In the genomic region with DNA sequence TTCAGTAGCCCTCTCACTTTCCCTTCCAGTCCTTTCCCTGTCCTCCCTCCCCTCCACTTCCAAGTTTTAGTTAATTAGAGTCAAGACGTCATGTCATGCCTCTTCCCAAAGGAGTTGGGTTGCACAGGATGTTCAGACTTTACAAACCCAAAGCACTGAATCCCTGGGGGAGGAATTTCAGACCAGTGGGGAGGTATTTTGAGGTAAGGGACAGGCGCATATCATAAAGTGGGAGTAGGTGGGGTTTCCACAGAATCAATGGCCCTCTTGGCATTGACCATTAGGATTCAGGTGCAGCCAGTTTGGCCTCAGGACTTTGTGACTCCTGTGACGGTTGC, we compare ENCODE assay signal across 8 cellular contexts. TPM values are rescaled to one million over a fixed set of nuclear protein-coding genes. Genes with fewer than 3 reads are reported as not detected.
DNase-seq lines count a peak whose midpoint lies in the region; ATAC-seq, FAIRE-seq and TF ChIP-seq lines count a peak whose summit lies in the region.

No MANE protein-coding gene starts in this region.

- POLR2A ChIA-PET in H1 (lab: Charles Lee; ENCODE audit: partially characterized antibody), result interaction anchor here (1.2 to 11.4 kb wide), 14 partner anchors 9 to 177 kb away, joined by 3 to 138 read pairs (median 10); a partner anchor contains a TSS

- H3K79me2 ChIP-seq in H1 (ENCODE audit: control insufficient read depth in 1 of 2, insufficient read depth in 2 of 2, low read length in 2 of 2), result peaks cover 0 to 12% of the 10 kb centered on the region in 2 experiments; a peak in 1 of 4 replicates

- peak overlapping the region; percentile 98; the same call in 1 of the 2 replicates for H4K8ac ChIP-seq in H1 (ENCODE audit: extremely low read depth, insufficient read depth, low read length)

- no peak overlapping the region for H2BK20ac ChIP-seq in H1 (ENCODE audit: low read length)

- no peaks in the 10 kb centered on the region for H3K79me1 ChIP-seq in H1 (ENCODE audit: low read depth, low read length)

- peak overlapping the region; percentile 99; the same call in 1 of the 2 replicates for H2AFZ ChIP-seq in H1 (ENCODE audit: low read length)

- H2BK12ac ChIP-seq in H1 (ENCODE audit: low read depth, low read length), result peak overlapping the region; percentile 69; the same call in 1 of the 2 replicates

- WGBS in H1 (ENCODE audit: extremely low coverage in 1 of 2, insufficient coverage in 1 of 2, insufficient read length in 1 of 2, insufficient replicate concordance in 2 of 2, low coverage in 1 of 2, low lambda C conversion rate in 2 of 2, missing lambda C conversion rate in 1 of 2), 2 experiments, result 53% methylated on average over 3 of the region's 3 CpGs; no CpG with 5 or more reads in 1 of the 2 experiments

- H3K23me2 ChIP-seq in H1 (ENCODE audit: low read depth, low read length), result peaks cover 11% of the 10 kb centered on the region

- H3K4ac ChIP-seq in H1 (replicated peaks; ENCODE audit: insufficient read length, low read depth, low read length), result peak overlapping the region; percentile 63

- H3K14ac ChIP-seq in H1 (ENCODE audit: insufficient read length), result no peak overlapping the region

- peak overlapping the region; percentile 98 for H3K18ac ChIP-seq in H1 (ENCODE audit: extremely low read depth, low read length)

- peaks cover 20% of the 10 kb centered on the region for H3K4me1 Mint-ChIP-seq in neural crest cell

- ATAC-seq in HG03025 (IDR thresholded peaks at IDR 0.05; ENCODE audit: low FRiP score, unreplicated experiment), result no peak

- peak overlapping the region; percentile 50 for H4K91ac ChIP-seq in H1 (replicated peaks; ENCODE audit: insufficient read length, low read length)

- no peak for TF ChIP-seq EP300 in H1 (IDR thresholded peaks at IDR 0.05; ENCODE audit: borderline replicate concordance in 1 of 2, low read depth in 2 of 2, low read length in 2 of 2)

- H4K20me1 ChIP-seq in BLaER1, result no peaks in the 10 kb centered on the region
- H4K20me1 ChIP-seq in H1 (replicated peaks in 1 of 2; ENCODE audit: control insufficient read depth in 1 of 2, insufficient read depth in 2 of 2, low read length in 2 of 2), result peaks cover 0 to 3% of the 10 kb centered on the region in 2 experiments

- peak overlapping the region; percentile 96 for H4K5ac ChIP-seq in H1 (ENCODE audit: insufficient read length, low read depth, low read length)

- H3K4me3 ChIP-seq in BLaER1 (peak overlapping the region; percentile 77), NT2/D1 (ENCODE audit: insufficient read length, low read depth) (peak overlapping the region; percentile 97), H1 (ENCODE audit: extremely low read depth in 1 of 4, insufficient read depth in 2 of 4, low read depth in 3 of 4, low read length in 4 of 4) (peak overlapping the region; percentile 42 to 97 (median 93))

- no peak overlapping the region for H2AK5ac ChIP-seq in H1 (ENCODE audit: low read depth, low read length)

- no peak for TF ChIP-seq POLR2A in H1 (IDR thresholded peaks at IDR 0.05; ENCODE audit: control extremely low read depth in 1 of 2, low read depth in 2 of 2, low read length in 2 of 2)

- DNase-seq in NT2/D1 (ENCODE audit: low read depth, low spot score), result no peak
- no peak for DNase-seq in H1 (ENCODE audit: low read depth in 1 of 2, low spot score in 2 of 2)
- no peak for DNase-seq in neural crest cell (ENCODE audit: low read depth, low spot score)
- DNase-seq in SKM-1 (lab: John Stamatoyannopoulos, UW; ENCODE audit: unreplicated experiment), result no peak
- DNase-seq in DMS79 (lab: John Stamatoyannopoulos, UW), result no peak
- no peak for DNase-seq in NCI-H1105 treated with DMSO at 0.1 percent for 48 hours (lab: John Stamatoyannopoulos, UW)

- no peak for TF ChIP-seq CTCF in H1 (IDR thresholded peaks at IDR 0.05; ENCODE audit: control extremely low read depth in 1 of 3, insufficient read depth in 1 of 3, low read depth in 1 of 3, low read length in 3 of 3)
- no peak for TF ChIP-seq CTCF in neural crest cell (conservative IDR thresholded peaks at IDR 0.05)

- H3K9me3 ChIP-seq in BLaER1, result no peaks in the 10 kb centered on the region
- no peaks in the 10 kb centered on the region for H3K9me3 ChIP-seq in NT2/D1 (ENCODE audit: insufficient read depth, low read length)
- no peaks in the 10 kb centered on the region for H3K9me3 ChIP-seq in H1 (ENCODE audit: insufficient read depth in 2 of 2, low read depth in 1 of 2, low read length in 1 of 2)

- H2BK5ac ChIP-seq in H1 (ENCODE audit: low read depth, low read length), result peak overlapping the region; percentile 98

- H3K4me1 ChIP-seq in BLaER1, result peaks cover 26% of the 10 kb centered on the region
- H3K4me1 ChIP-seq in NT2/D1 (ENCODE audit: insufficient read depth, insufficient read length), result peaks cover 7% of the 10 kb centered on the region
- peaks cover 0 to 9% (median 0%) of the 10 kb centered on the region in 4 experiments; a peak in 4 of 7 replicates for H3K4me1 ChIP-seq in H1 (replicated peaks in 1 of 4; ENCODE audit: control insufficient read depth in 3 of 4, insufficient read depth in 4 of 4, low read length in 3 of 4)

- no peak for TF ChIP-seq RAD21 in H1 (IDR thresholded peaks at IDR 0.05 in 1 of 2, conservative IDR thresholded peaks at IDR 0.05 in 1 of 2; ENCODE audit: low read depth in 2 of 2, low read length in 2 of 2)

- H2BK120ac ChIP-seq in H1 (replicated peaks; ENCODE audit: low read depth, low read length), result peak overlapping the region; percentile 36

- no peaks in the 10 kb centered on the region for H3K27me3 ChIP-seq in BLaER1
- H3K27me3 ChIP-seq in NT2/D1 (ENCODE audit: insufficient read depth, insufficient read length), result no peaks in the 10 kb centered on the region
- H3K27me3 ChIP-seq in H1 (replicated peaks in 1 of 4; ENCODE audit: control insufficient read depth in 3 of 4, extremely low read depth in 1 of 4, insufficient read depth in 3 of 4, low read length in 3 of 4), result no peaks in the 10 kb centered on the region

- H3K9me3 Mint-ChIP-seq in neural crest cell, result no peaks in the 10 kb centered on the region

- no peaks in the 10 kb centered on the region for H3K36me3 Mint-ChIP-seq in neural crest cell (ENCODE audit: low read depth)

- H3K36me3 ChIP-seq in BLaER1 (peaks cover 31% of the 10 kb centered on the region), NT2/D1 (ENCODE audit: insufficient read depth, insufficient read length, low read length) (peaks cover 50% of the 10 kb centered on the region), H1 (ENCODE audit: control insufficient read depth in 2 of 4, insufficient read depth in 4 of 4, low read length in 3 of 4) (peaks cover 2 to 10% (median 5%) of the 10 kb centered on the region in 4 experiments)

- H3K23ac ChIP-seq in H1 (ENCODE audit: insufficient read length), result no peak overlapping the region

- H3K4me3 Mint-ChIP-seq in neural crest cell, result peak overlapping the region; percentile 100

- H3K27ac Mint-ChIP-seq in neural crest cell (ENCODE audit: unreplicated experiment), result peak overlapping the region; percentile 100

- H3K9ac ChIP-seq in BLaER1 (peak overlapping the region; percentile 93), NT2/D1 (ENCODE audit: insufficient read length, low read depth) (peak overlapping the region; percentile 98), H1 (replicated peaks in 1 of 4; ENCODE audit: extremely low read depth in 1 of 4, low read depth in 3 of 4, low read length in 3 of 4) (peak overlapping the region; percentile 54 to 95 (median 85))

- no peak overlapping the region for H3K56ac ChIP-seq in H1 (replicated peaks; ENCODE audit: insufficient read length, low read depth, low read length)

- no peak overlapping the region for H2BK15ac ChIP-seq in H1 (ENCODE audit: low read length)

- no peaks in the 10 kb centered on the region for H3K27me3 Mint-ChIP-seq in neural crest cell (ENCODE audit: low read depth)

- H3K27ac ChIP-seq in BLaER1 (peak overlapping the region; percentile 96), H1 (ENCODE audit: low read depth, low read length) (peak overlapping the region; percentile 96; the same call in 1 of the 2 replicates)

- CTCF ChIA-PET in H1 (lab: Charles Lee; ENCODE audit: partially characterized antibody), result interaction anchor here (0.9 to 10.9 kb wide), 9 partner anchors 11 to 204 kb away, joined by 3 to 127 read pairs (median 7); a partner anchor contains a TSS

- no peak for FAIRE-seq in H1 (lab: Jason Lieb, UNC)

- H3K4me2 ChIP-seq in BLaER1, result peak overlapping the region; percentile 98
- H3K4me2 ChIP-seq in H1 (ENCODE audit: insufficient read depth in 1 of 2, low read depth in 2 of 2, low read length in 2 of 2), result peak overlapping the region; percentile 70 to 80

RNA-seq across cellular contexts. Expression of a gene that starts 0.7 kb away (rescaled TPM):
- total RNA-seq in H1 (2021; fragmentation: NEBNext Ultra II Directional; extraction: Animal tissue kit (Norgen Biotek cat#: 25700)), result 17.8 and 18.9 TPM in 2 replicates
- polyA plus RNA-seq in H1 (2011; rRNA removed), result 19.8 and 24.4 TPM in 2 replicates
- polyA plus RNA-seq in H1 (2011; cell fraction: cytosol; rRNA removed), result 13.4 TPM
- polyA plus RNA-seq in H1 (2011; cell fraction: nucleus; rRNA removed), result 39.9 TPM
- 12.4 to 23.5 TPM (median 21.2 TPM) in 4 replicates for polyA plus RNA-seq in H1 (2012, experiment 1 of 2)
- polyA plus RNA-seq in H1 (2012, experiment 2 of 2), result 14.1 TPM
- 21.3 TPM for polyA plus RNA-seq in H1 (2013, experiment 1 of 2)
- polyA plus RNA-seq in H1 (2013, experiment 2 of 2), result 21.1 TPM
- 21.8 and 29.4 TPM in 2 replicates for polyA minus RNA-seq in H1 (2011; rRNA and poly(A)+ RNA removed)
- 19.7 TPM for polyA minus RNA-seq in H1 (2011; cell fraction: cytosol; rRNA and poly(A)+ RNA removed)
- polyA minus RNA-seq in H1 (2011; cell fraction: nucleus; rRNA and poly(A)+ RNA removed), result 36.9 TPM
- total RNA-seq in neural crest cell, result 41.0 and 41.7 TPM in 2 replicates

RNA-seq across cellular contexts. Expression of a gene that starts 8.4 kb away (rescaled TPM):
- 19.9 and 21.2 TPM in 2 replicates for total RNA-seq in H1 (2021; fragmentation: NEBNext Ultra II Directional; extraction: Animal tissue kit (Norgen Biotek cat#: 25700))
- 42.1 and 51.5 TPM in 2 replicates for polyA plus RNA-seq in H1 (2011; rRNA removed)
- polyA plus RNA-seq in H1 (2011; cell fraction: cytosol; rRNA removed), result 39.9 TPM
- polyA plus RNA-seq in H1 (2011; cell fraction: nucleus; rRNA removed), result 58.5 TPM
- 24.9 to 28.6 TPM (median 27.6 TPM) in 4 replicates for polyA plus RNA-seq in H1 (2012, experiment 1 of 2)
- 19.2 TPM for polyA plus RNA-seq in H1 (2012, experiment 2 of 2)
- 11.7 TPM for polyA plus RNA-seq in H1 (2013, experiment 1 of 2)
- 11.6 TPM for polyA plus RNA-seq in H1 (2013, experiment 2 of 2)
- polyA minus RNA-seq in H1 (2011; rRNA and poly(A)+ RNA removed), result 34.2 and 36.4 TPM in 2 replicates
- polyA minus RNA-seq in H1 (2011; cell fraction: cytosol; rRNA and poly(A)+ RNA removed), result 18.3 TPM
- polyA minus RNA-seq in H1 (2011; cell fraction: nucleus; rRNA and poly(A)+ RNA removed), result 18.3 TPM
- 15.2 and 19.1 TPM in 2 replicates for total RNA-seq in neural crest cell

RNA-seq across cellular contexts. Expression of a gene that starts 20.6 kb away (rescaled TPM):
- 43.7 and 45.4 TPM in 2 replicates for total RNA-seq in H1 (2021; fragmentation: NEBNext Ultra II Directional; extraction: Animal tissue kit (Norgen Biotek cat#: 25700))
- 32.5 and 48.3 TPM in 2 replicates for polyA plus RNA-seq in H1 (2011; rRNA removed)
- 26.6 TPM for polyA plus RNA-seq in H1 (2011; cell fraction: cytosol; rRNA removed)
- 91.6 TPM for polyA plus RNA-seq in H1 (2011; cell fraction: nucleus; rRNA removed)
- polyA plus RNA-seq in H1 (2012, experiment 1 of 2), result 33.0 to 36.2 TPM (median 35.4 TPM) in 4 replicates
- 16.8 TPM for polyA plus RNA-seq in H1 (2012, experiment 2 of 2)
- polyA plus RNA-seq in H1 (2013, experiment 1 of 2), result 19.3 TPM
- 17.0 TPM for polyA plus RNA-seq in H1 (2013, experiment 2 of 2)
- polyA minus RNA-seq in H1 (2011; rRNA and poly(A)+ RNA removed), result 76.0 and 80.1 TPM in 2 replicates
- 22.5 TPM for polyA minus RNA-seq in H1 (2011; cell fraction: cytosol; rRNA and poly(A)+ RNA removed)
- 48.9 TPM for polyA minus RNA-seq in H1 (2011; cell fraction: nucleus; rRNA and poly(A)+ RNA removed)
- total RNA-seq in neural crest cell, result 56.2 and 59.2 TPM in 2 replicates

RNA-seq across cellular contexts. Expression of a gene that starts 34.6 kb away (rescaled TPM):
- 65.2 and 70.7 TPM in 2 replicates for total RNA-seq in H1 (2021; fragmentation: NEBNext Ultra II Directional; extraction: Animal tissue kit (Norgen Biotek cat#: 25700))
- 97.2 and 112 TPM in 2 replicates for polyA plus RNA-seq in H1 (2011; rRNA removed)
- 130 TPM for polyA plus RNA-seq in H1 (2011; cell fraction: cytosol; rRNA removed)
- polyA plus RNA-seq in H1 (2011; cell fraction: nucleus; rRNA removed), result 209 TPM
- polyA plus RNA-seq in H1 (2012, experiment 1 of 2), result 122 to 126 TPM (median 125 TPM) in 4 replicates
- polyA plus RNA-seq in H1 (2012, experiment 2 of 2), result 123 TPM
- polyA plus RNA-seq in H1 (2013, experiment 1 of 2), result 56.8 TPM
- 53.9 TPM for polyA plus RNA-seq in H1 (2013, experiment 2 of 2)
- 82.9 and 91.7 TPM in 2 replicates for polyA minus RNA-seq in H1 (2011; rRNA and poly(A)+ RNA removed)
- polyA minus RNA-seq in H1 (2011; cell fraction: cytosol; rRNA and poly(A)+ RNA removed), result 45.6 TPM
- 87.7 TPM for polyA minus RNA-seq in H1 (2011; cell fraction: nucleus; rRNA and poly(A)+ RNA removed)
- total RNA-seq in neural crest cell, result 32.2 and 33.9 TPM in 2 replicates
